ENCODE assay signal across 9 cellular contexts in genomic region chr3:133578548-133579191, GRCh38. TPM values are rescaled to one million over a fixed set of nuclear protein-coding genes. Genes with fewer than 3 reads are reported as not detected.
DNase-seq lines count a peak whose midpoint lies in the region; ATAC-seq, FAIRE-seq and TF ChIP-seq lines count a peak whose summit lies in the region.
"Had no signal": no experiment of that assay in that cellular context is flagged by ENCODE, and none has a peak within 500 bp of the region (broad histone marks: within the 10 kb centered on the region; RNA-seq: fewer than 3 reads in every experiment).

No MANE protein-coding gene starts in this region.

- H3K27me3 ChIP-seq in KMS-11 (ENCODE audit: insufficient read depth, low read depth) (no peaks in the 10 kb centered on the region), bronchial epithelial cell (ENCODE audit: control insufficient read depth, insufficient read depth, low read length) (no peaks in the 10 kb centered on the region)

- H3K79me2 ChIP-seq in KMS-11 (ENCODE audit: insufficient read depth, low read depth): peaks cover 94% of the 10 kb centered on the region

- H3K4me3 Mint-ChIP-seq in nephron progenitor cell: no peak overlapping the region

- H3K4me2 ChIP-seq in KMS-11: peak overlapping the region; percentile 93

- H3K4me1 Mint-ChIP-seq in nephron progenitor cell: peaks cover 49% of the 10 kb centered on the region

- H2AFZ ChIP-seq in KMS-11 (ENCODE audit: low read depth): no peak overlapping the region

- H3K36me3 ChIP-seq in KMS-11 (ENCODE audit: insufficient read depth): peaks cover 66% of the 10 kb centered on the region
- peaks cover 19% of the 10 kb centered on the region for H3K36me3 ChIP-seq in bronchial epithelial cell (ENCODE audit: control insufficient read depth, insufficient read depth, low read length)

- DNase-seq in D341Med (ENCODE audit: low spot score) (peak; percentile 60), bronchial epithelial cell (ENCODE audit: low read depth) (peak; percentile 57), nephron progenitor cell (no peak), mucosa of gallbladder (ENCODE audit: low spot score) (no peak), GOT3 (lab: John Stamatoyannopoulos, UW) (no peak)

- H3K36me3 Mint-ChIP-seq in nephron progenitor cell (ENCODE audit: low read depth): peaks cover 62% of the 10 kb centered on the region

- no peaks in the 10 kb centered on the region for H3K9me3 Mint-ChIP-seq in nephron progenitor cell

- H3K4me1 ChIP-seq in KMS-11 (ENCODE audit: low read depth, poor library complexity, severe bottlenecking): peaks cover 76% of the 10 kb centered on the region

- H4K20me1 ChIP-seq in KMS-11 (ENCODE audit: insufficient read depth): peaks cover 86% of the 10 kb centered on the region

- TF ChIP-seq CTCF in KMS-11 (conservative IDR thresholded peaks at IDR 0.05; ENCODE audit: low read depth, low read length) (peak; percentile 78), bronchial epithelial cell (IDR thresholded peaks at IDR 0.05; ENCODE audit: insufficient read depth, low read length, severe bottlenecking) (peak; percentile 42), nephron progenitor cell (IDR thresholded peaks at IDR 0.05) (peak; percentile 60)

- H3K4me3 ChIP-seq in KMS-11 (IDR thresholded peaks at IDR 0.05; ENCODE audit: insufficient read depth, low read depth, low read length): no peak overlapping the region
- H3K4me3 ChIP-seq in bronchial epithelial cell (ENCODE audit: low read depth, low read length): no peak overlapping the region

- H3K27me3 Mint-ChIP-seq in nephron progenitor cell (ENCODE audit: low read depth, poor library complexity): no peaks in the 10 kb centered on the region

- peak overlapping the region; percentile 2; the same call in 1 of the 2 replicates for H3K9ac ChIP-seq in KMS-11

- peak overlapping the region; percentile 85; the same call in 1 of the 2 replicates for H3K27ac ChIP-seq in KMS-11

- no peak for ATAC-seq in HG02981 (IDR thresholded peaks at IDR 0.05; ENCODE audit: unreplicated experiment)
- no peak for ATAC-seq in GM18861 (IDR thresholded peaks at IDR 0.05; ENCODE audit: unreplicated experiment)

- no peak for FAIRE-seq in bronchial epithelial cell (lab: Jason Lieb, UNC)
- FAIRE-seq: TTC549 had no signal

- H3K27ac Mint-ChIP-seq in nephron progenitor cell: no peak overlapping the region

RNA-seq across cellular contexts. Expression of gene CDV3, which starts 5.2 kb away (rescaled TPM):
- total RNA-seq in bronchial epithelial cell (178 and 232 TPM in 2 replicates), mucosa of gallbladder (108 TPM)

Comparison
In these comparisons a context has a peak if more than half of its experiments do, and no peak if none do; other contexts are left out.
1. DNase-seq: peak in D341Med (single experiment) and bronchial epithelial cell (single experiment); none in nephron progenitor cell (single experiment), mucosa of gallbladder (single experiment) and GOT3 (single experiment).
2. Peak in every context shown above with its lines, with median percentiles within 50 percentile points of each other: CTCF ChIP-seq.